In the genomic region with DNA sequence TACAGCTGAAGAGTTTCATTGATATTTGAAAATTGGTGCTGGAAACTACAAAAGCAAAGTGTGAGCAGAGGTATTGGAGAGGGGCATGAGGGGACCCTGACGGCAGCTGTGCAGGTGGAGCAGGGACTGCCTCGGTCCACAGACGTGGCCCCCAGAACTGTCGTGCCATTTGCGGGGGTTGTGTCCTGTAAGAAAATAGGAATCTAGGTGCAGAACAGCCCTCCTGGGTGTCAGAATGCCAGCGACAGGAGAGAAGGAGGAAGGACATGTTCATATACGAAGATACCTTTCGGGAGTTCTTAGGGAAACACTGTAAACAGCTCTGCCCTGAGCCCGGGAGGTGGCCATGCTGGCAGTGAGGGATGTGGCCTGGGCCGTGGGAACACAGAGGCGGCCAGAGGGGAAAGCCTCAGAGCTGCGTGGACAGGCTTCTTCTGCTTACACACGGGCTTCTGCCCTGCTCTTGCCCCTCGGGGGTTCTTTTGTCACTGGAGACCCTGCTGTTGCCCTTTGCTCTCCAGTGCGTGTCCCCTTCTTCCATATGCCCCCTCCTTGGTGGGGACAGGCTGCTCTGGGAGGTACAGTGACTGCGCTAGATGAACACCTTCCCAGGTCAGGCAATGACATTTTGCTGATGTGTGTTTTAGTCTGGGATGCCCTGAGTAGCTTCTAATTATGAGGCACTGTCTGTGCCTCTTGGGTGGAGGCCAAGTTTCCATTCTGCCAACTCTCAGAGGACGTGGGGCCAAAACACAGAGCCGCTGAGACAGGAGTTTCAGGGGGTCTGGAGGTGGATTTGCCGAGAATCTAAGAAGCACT, we compare ENCODE assay signal across 12 cellular contexts.
DNase-seq lines count a peak whose midpoint lies in the region; ATAC-seq, FAIRE-seq and TF ChIP-seq lines count a peak whose summit lies in the region.
"Had no signal": no experiment of that assay in that cellular context is flagged by ENCODE, and none has a peak within 500 bp of the region (broad histone marks: within the 10 kb centered on the region; RNA-seq: fewer than 3 reads in every experiment).

No MANE protein-coding gene starts in this region.

- TF ChIP-seq POLR2A in esophagus muscularis mucosa (IDR thresholded peaks at IDR 0.05; ENCODE audit: low read depth) = no peak

- H3K4me3 Mint-ChIP-seq in Caco-2 (ENCODE audit: unreplicated experiment) = no peak overlapping the region
- H3K4me3 Mint-ChIP-seq in osteocyte (ENCODE audit: unreplicated experiment) = peak overlapping the region; percentile 26
- H3K4me3 Mint-ChIP-seq in naive thymus-derived CD4-positive, alpha-beta T cell = no peak overlapping the region
- H3K4me3 Mint-ChIP-seq: naive thymus-derived CD8-positive, alpha-beta T cell had no signal

- H3K4me1 ChIP-seq in Caco-2 = peaks cover 46% of the 10 kb centered on the region
- H3K4me1 ChIP-seq in esophagus muscularis mucosa = peaks cover 31 to 60% (median 58%) of the 10 kb centered on the region in 4 donors
- H3K4me1 ChIP-seq in naive thymus-derived CD4-positive, alpha-beta T cell (ENCODE audit: control insufficient read depth in 2 of 2, insufficient read depth in 2 of 2, low read length in 2 of 2) = no peaks in the 10 kb centered on the region

- no peaks in the 10 kb centered on the region for H3K36me3 ChIP-seq in Caco-2 (ENCODE audit: control insufficient read depth, insufficient read depth, low read length)
- no peaks in the 10 kb centered on the region for H3K36me3 ChIP-seq in esophagus muscularis mucosa
- H3K36me3 ChIP-seq in naive thymus-derived CD4-positive, alpha-beta T cell (ENCODE audit: control insufficient read depth in 2 of 3, insufficient read depth in 3 of 3, low read length in 3 of 3) = no peaks in the 10 kb centered on the region

- H3K4me3 ChIP-seq in Caco-2 (ENCODE audit: low read depth, low read length) (no peak overlapping the region), esophagus muscularis mucosa (peak overlapping the region in 2 of 4 donors; percentile 19 to 20)
- no peak overlapping the region for H3K4me3 ChIP-seq in naive thymus-derived CD4-positive, alpha-beta T cell (ENCODE audit: low read length)

- H3K27ac Mint-ChIP-seq in Caco-2 (ENCODE audit: unreplicated experiment) (peak overlapping the region; percentile 59), osteocyte (ENCODE audit: unreplicated experiment) (peak overlapping the region; percentile 94)
- no peak overlapping the region for H3K27ac Mint-ChIP-seq in naive thymus-derived CD4-positive, alpha-beta T cell

- intact Hi-C loops in Caco-2 (cut with micrococcal nuclease; ENCODE audit: unreplicated experiment) = no loop called here
- intact Hi-C loops in esophagus muscularis mucosa (cut with DNase I) = loop anchor here (5.0 kb wide), 1 partner anchor 148 kb away; no protein-coding TSS in a partner anchor
- intact Hi-C loops in naive thymus-derived CD4-positive, alpha-beta T cell (cut with micrococcal nuclease) = no loop called here

- ATAC-seq in GM19397 (IDR thresholded peaks at IDR 0.05; ENCODE audit: unreplicated experiment) = no peak
- ATAC-seq in naive thymus-derived CD4-positive, alpha-beta T cell = no peak
- ATAC-seq in GM21737 (IDR thresholded peaks at IDR 0.05; ENCODE audit: unreplicated experiment) = no peak
- ATAC-seq: naive thymus-derived CD8-positive, alpha-beta T cell had no signal

- CTCF ChIA-PET in Caco-2 (lab: Charles Lee) = interaction anchor here (0.7 kb wide), 1 partner anchor 20 kb away, joined by 9 read pairs; no protein-coding TSS in a partner anchor
- CTCF ChIA-PET in naive thymus-derived CD4-positive, alpha-beta T cell (lab: Charles Lee) = interaction anchor here (0.6 kb wide), 1 partner anchor 1024 kb away, joined by 3 read pairs; no protein-coding TSS in a partner anchor

- POLR2A ChIA-PET in Caco-2 (lab: Charles Lee) = no interaction called here
- POLR2A ChIA-PET in naive thymus-derived CD4-positive, alpha-beta T cell (lab: Charles Lee) = no interaction called here

- no peak for DNase-seq in Caco-2
- DNase-seq in NCI-H748 (lab: John Stamatoyannopoulos, UW; ENCODE audit: unreplicated experiment) = peak; percentile 78
- no peak for DNase-seq in esophagus muscularis mucosa (ENCODE audit: extremely low spot score)
- no peak for DNase-seq in osteocyte (ENCODE audit: extremely low spot score, unreplicated experiment)
- DNase-seq in naive thymus-derived CD4-positive, alpha-beta T cell = no peak
- DNase-seq in frontal cortex (ENCODE audit: low spot score in 2 of 2) = no peak
- DNase-seq: activated CD8-positive, alpha-beta memory T cell treated with anti-CD3 and anti-CD28 coated beads for 24 hours; HCEC 1CT; naive thymus-derived CD8-positive, alpha-beta T cell; NCI-H1436 had no signal

- H3K27ac ChIP-seq in esophagus muscularis mucosa (replicated peaks in 1 of 4) = peak overlapping the region; percentile 70 to 74 (median 72)
- no peak overlapping the region for H3K27ac ChIP-seq in naive thymus-derived CD4-positive, alpha-beta T cell (ENCODE audit: low read depth, low read length)

- WGBS in esophagus muscularis mucosa = 66% methylated on average over 19 of the region's 19 CpGs

- H3K9me3 Mint-ChIP-seq in Caco-2 (ENCODE audit: unreplicated experiment) (no peaks in the 10 kb centered on the region), osteocyte (ENCODE audit: unreplicated experiment) (no peaks in the 10 kb centered on the region)
- peaks cover 0 to 8% (median 0%) of the 10 kb centered on the region in 11 donors for H3K9me3 Mint-ChIP-seq in naive thymus-derived CD4-positive, alpha-beta T cell

- no peak for FAIRE-seq in frontal cortex (lab: Jason Lieb, UNC)

- TF ChIP-seq CTCF in Caco-2 (IDR thresholded peaks at IDR 0.05; ENCODE audit: insufficient read depth in 1 of 2, low read depth in 1 of 2, low read length in 1 of 2, severe bottlenecking in 1 of 2, unreplicated experiment in 1 of 2) = no peak
- no peak for TF ChIP-seq CTCF in esophagus muscularis mucosa (IDR thresholded peaks at IDR 0.05)
- TF ChIP-seq CTCF in osteocyte (IDR thresholded peaks at IDR 0.05) = no peak

- H3K27me3 ChIP-seq in Caco-2 (replicated peaks; ENCODE audit: control insufficient read depth, insufficient read depth, low read length) (no peaks in the 10 kb centered on the region), esophagus muscularis mucosa (no peaks in the 10 kb centered on the region)
- no peaks in the 10 kb centered on the region for H3K27me3 ChIP-seq in naive thymus-derived CD4-positive, alpha-beta T cell (ENCODE audit: control insufficient read depth in 2 of 2, insufficient read depth in 2 of 2, low read length in 2 of 2)

- H3K4me1 Mint-ChIP-seq in Caco-2 (ENCODE audit: low read depth, unreplicated experiment) (peaks cover 24% of the 10 kb centered on the region), osteocyte (ENCODE audit: unreplicated experiment) (peaks cover 62% of the 10 kb centered on the region)
- H3K4me1 Mint-ChIP-seq in naive thymus-derived CD4-positive, alpha-beta T cell = peaks cover 0 to 1% (median 0%) of the 10 kb centered on the region in 7 donors
- H3K4me1 Mint-ChIP-seq: naive thymus-derived CD8-positive, alpha-beta T cell had no signal

- H3K9me3 ChIP-seq in Caco-2 = no peaks in the 10 kb centered on the region
- H3K9me3 ChIP-seq in esophagus muscularis mucosa = no peaks in the 10 kb centered on the region
- H3K9me3 ChIP-seq in naive thymus-derived CD4-positive, alpha-beta T cell (ENCODE audit: control insufficient read depth in 2 of 3, low read length in 3 of 3) = no peaks in the 10 kb centered on the region

- no peak for TF ChIP-seq EP300 in esophagus muscularis mucosa (IDR thresholded peaks at IDR 0.05)

- H3K36me3 Mint-ChIP-seq in Caco-2 (ENCODE audit: insufficient read depth, unreplicated experiment) (peaks cover 8% of the 10 kb centered on the region), osteocyte (ENCODE audit: unreplicated experiment) (peaks cover 15% of the 10 kb centered on the region)
- H3K36me3 Mint-ChIP-seq in naive thymus-derived CD4-positive, alpha-beta T cell = peaks cover 0 to 12% (median 0%) of the 10 kb centered on the region in 5 donors
- H3K36me3 Mint-ChIP-seq: naive thymus-derived CD8-positive, alpha-beta T cell had no signal

- no peaks in the 10 kb centered on the region for H3K27me3 Mint-ChIP-seq in Caco-2 (ENCODE audit: insufficient read depth, unreplicated experiment)
- H3K27me3 Mint-ChIP-seq in osteocyte (ENCODE audit: unreplicated experiment) = no peaks in the 10 kb centered on the region
- H3K27me3 Mint-ChIP-seq in naive thymus-derived CD4-positive, alpha-beta T cell = peaks cover 4 to 32% (median 24%) of the 10 kb centered on the region in 5 donors

- BruUV-seq in Caco-2 (replicated peaks; lab: Mats Ljungman, UMichigan) = no TSS peak

Comparison
In these comparisons a context has a peak if more than half of its experiments do, and no peak if none do; other contexts are left out.
1. H3K27ac Mint-ChIP-seq: peak in Caco-2 (single experiment) and osteocyte (single experiment); none in naive thymus-derived CD4-positive, alpha-beta T cell (0 of 9).